In the genomic region with DNA sequence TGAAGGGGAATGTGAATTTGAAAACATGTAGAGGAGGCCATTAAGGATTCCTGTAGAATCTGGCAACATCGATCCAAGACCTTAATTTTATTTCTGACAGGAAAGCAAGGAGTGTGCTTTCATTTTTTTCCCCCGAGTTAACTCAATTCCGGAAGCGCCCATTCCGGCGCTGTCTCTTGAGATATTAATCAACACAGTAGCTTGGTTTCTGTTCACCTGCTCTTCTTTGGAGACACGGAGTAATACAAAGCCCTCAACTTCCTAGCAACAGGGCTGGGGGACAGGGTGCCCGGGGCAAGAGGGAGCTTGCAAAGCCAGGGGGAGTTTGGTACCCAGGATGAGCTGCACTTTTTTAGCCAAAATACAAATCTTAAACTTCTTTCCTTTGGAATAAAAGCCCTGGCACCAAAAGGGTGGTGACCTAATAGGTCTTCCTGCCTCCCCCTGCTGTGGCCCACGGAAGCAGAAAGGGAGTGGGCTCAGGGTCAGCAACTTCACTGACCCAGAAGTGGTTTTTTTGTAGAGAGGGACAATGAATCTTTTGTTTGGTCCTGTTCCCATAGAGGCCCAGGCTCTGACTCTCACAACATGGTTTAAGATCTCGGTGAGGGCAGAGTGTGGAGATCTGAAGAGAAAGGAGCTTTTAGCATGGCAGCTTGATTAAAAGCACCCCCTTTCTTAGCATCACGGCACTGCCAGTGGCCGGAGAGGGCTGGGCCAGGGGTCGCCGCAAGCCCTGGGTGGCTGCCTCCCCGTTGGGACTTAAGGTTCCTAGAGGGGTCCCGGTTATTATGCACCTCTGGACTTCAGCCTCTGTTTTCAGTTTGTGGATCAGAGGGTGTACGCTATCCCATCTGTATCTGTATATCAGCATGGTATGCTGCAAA, we compare ENCODE assay signal across 10 cellular contexts.
DNase-seq lines count a peak whose midpoint lies in the region; ATAC-seq and TF ChIP-seq lines count a peak whose summit lies in the region.
"Had no signal": no experiment of that assay in that cellular context is flagged by ENCODE, and none has a peak within 500 bp of the region (broad histone marks: within the 10 kb centered on the region; RNA-seq: fewer than 3 reads in every experiment).

No MANE protein-coding gene starts in this region.

- H3K9ac ChIP-seq in Loucy (ENCODE audit: low read depth, low read length, poor library complexity, severe bottlenecking) = peak overlapping the region; percentile 47

- intact Hi-C loops in Caco-2 (cut with micrococcal nuclease; ENCODE audit: unreplicated experiment) = no loop called here

- H3K4me1 ChIP-seq in Caco-2 (peaks cover 29% of the 10 kb centered on the region), Loucy (ENCODE audit: insufficient read depth, low read length, poor library complexity, severe bottlenecking) (peaks cover 18% of the 10 kb centered on the region)

- H3K27me3 Mint-ChIP-seq in Caco-2 (ENCODE audit: insufficient read depth, unreplicated experiment) = no peaks in the 10 kb centered on the region
- no peaks in the 10 kb centered on the region for H3K27me3 Mint-ChIP-seq in brain
- no peaks in the 10 kb centered on the region for H3K27me3 Mint-ChIP-seq in natural killer cell treated with Interleukin-12 subunit alpha and Interleukin-12 subunit beta and Interleukin-15 and Interleukin-18, amount 100 ng/mL, for 72 hours

- peak overlapping the region; percentile 39 for H3K4me2 ChIP-seq in Loucy (ENCODE audit: low read depth, low read length, poor library complexity, severe bottlenecking)

- H3K4me3 ChIP-seq in Caco-2 (ENCODE audit: low read depth, low read length) = no peak overlapping the region
- peak overlapping the region; percentile 21 for H3K4me3 ChIP-seq in Loucy (ENCODE audit: low read length, poor library complexity, severe bottlenecking)
- H3K4me3 ChIP-seq: psoas muscle had no signal

- no peaks in the 10 kb centered on the region for H3F3A ChIP-seq in Loucy (ENCODE audit: low read depth)

- H3K27ac Mint-ChIP-seq in Caco-2 (ENCODE audit: unreplicated experiment) (peak overlapping the region; percentile 49), brain (peak overlapping the region; percentile 70 to 95 (median 89))
- peak overlapping the region; percentile 29 to 37 for H3K27ac Mint-ChIP-seq in natural killer cell treated with Interleukin-12 subunit alpha and Interleukin-12 subunit beta and Interleukin-15 and Interleukin-18, amount 100 ng/mL, for 72 hours

- H3K36me3 ChIP-seq in Caco-2 (ENCODE audit: control insufficient read depth, insufficient read depth, low read length) (no peaks in the 10 kb centered on the region), Loucy (ENCODE audit: insufficient read depth, low read length) (peaks cover 51% of the 10 kb centered on the region; the same call in 1 of the 2 replicates)

- H3K4me1 Mint-ChIP-seq in Caco-2 (ENCODE audit: low read depth, unreplicated experiment) = peaks cover 42% of the 10 kb centered on the region
- H3K4me1 Mint-ChIP-seq in brain = peaks cover 83% of the 10 kb centered on the region
- peaks cover 13 to 22% of the 10 kb centered on the region in 2 donors for H3K4me1 Mint-ChIP-seq in natural killer cell treated with Interleukin-12 subunit alpha and Interleukin-12 subunit beta and Interleukin-15 and Interleukin-18, amount 100 ng/mL, for 72 hours (ENCODE audit: low read depth in 2 of 2)

- BruUV-seq in Caco-2 (replicated peaks; lab: Mats Ljungman, UMichigan) = no TSS peak

- H3K27me3 ChIP-seq in Caco-2 (replicated peaks; ENCODE audit: control insufficient read depth, insufficient read depth, low read length) (no peaks in the 10 kb centered on the region), Loucy (ENCODE audit: insufficient read depth, low read length, poor library complexity, severe bottlenecking) (no peaks in the 10 kb centered on the region)

- H3K4me3 Mint-ChIP-seq in Caco-2 (ENCODE audit: unreplicated experiment) = no peak overlapping the region
- H3K4me3 Mint-ChIP-seq in brain = peak overlapping the region; percentile 58 to 76 (median 67)
- H3K4me3 Mint-ChIP-seq in natural killer cell treated with Interleukin-12 subunit alpha and Interleukin-12 subunit beta and Interleukin-15 and Interleukin-18, amount 100 ng/mL, for 72 hours = peak overlapping the region; percentile 49

- H2AFZ ChIP-seq in Loucy (ENCODE audit: low read length) = no peak overlapping the region

- DNase-seq in Caco-2 (no peak), T-helper 9 cell (no peak), omental fat pad (ENCODE audit: low spot score) (no peak)
- no peak for DNase-seq in natural killer cell treated with Interleukin-12 subunit alpha and Interleukin-12 subunit beta and Interleukin-15 and Interleukin-18, amount 100 ng/mL, for 72 hours (ENCODE audit: low spot score)
- DNase-seq: NCI-H446 treated with DMSO at 0.1 percent for 48 hours, psoas muscle had no signal

- no peak for ATAC-seq in natural killer cell treated with Interleukin-12 subunit alpha and Interleukin-12 subunit beta and Interleukin-15 and Interleukin-18, amount 100 ng/mL, for 72 hours
- ATAC-seq in GM18858 (IDR thresholded peaks at IDR 0.05; ENCODE audit: unreplicated experiment) (no peak), omental fat pad (ENCODE audit: low FRiP score) (no peak), HG03108 (IDR thresholded peaks at IDR 0.05; ENCODE audit: unreplicated experiment) (no peak)
- ATAC-seq: psoas muscle had no signal

- H3K9me3 ChIP-seq in Caco-2 = no peaks in the 10 kb centered on the region
- H3K9me3 ChIP-seq in Loucy (ENCODE audit: insufficient read depth, low read depth, low read length) = no peaks in the 10 kb centered on the region
- H3K9me3 ChIP-seq: psoas muscle had no signal

- H3K9me2 ChIP-seq in Loucy (replicated peaks; ENCODE audit: low read depth, low read length) = no peaks in the 10 kb centered on the region

- peaks cover 83% of the 10 kb centered on the region; the same call in 1 of the 2 replicates for H3K79me2 ChIP-seq in Loucy (ENCODE audit: insufficient read depth, low read length)

- TF ChIP-seq CTCF in Caco-2 (IDR thresholded peaks at IDR 0.05; ENCODE audit: insufficient read depth in 1 of 2, low read depth in 1 of 2, low read length in 1 of 2, severe bottlenecking in 1 of 2, unreplicated experiment in 1 of 2) (no peak), Loucy (conservative IDR thresholded peaks at IDR 0.05; ENCODE audit: low read length) (no peak), brain (conservative IDR thresholded peaks at IDR 0.05) (no peak), omental fat pad (IDR thresholded peaks at IDR 0.05) (no peak)

- peaks cover 14% of the 10 kb centered on the region for H4K20me1 ChIP-seq in Loucy (ENCODE audit: insufficient read depth, low read length, poor library complexity, severe bottlenecking)

- CTCF ChIA-PET in Caco-2 (lab: Charles Lee) = interaction anchor here (1.2 kb wide), 1 partner anchor 295 kb away, joined by 4 read pairs; no protein-coding TSS in a partner anchor

- H3K9me3 Mint-ChIP-seq in Caco-2 (ENCODE audit: unreplicated experiment) (no peaks in the 10 kb centered on the region), brain (no peaks in the 10 kb centered on the region)
- no peaks in the 10 kb centered on the region for H3K9me3 Mint-ChIP-seq in natural killer cell treated with Interleukin-12 subunit alpha and Interleukin-12 subunit beta and Interleukin-15 and Interleukin-18, amount 100 ng/mL, for 72 hours

- peaks cover 63% of the 10 kb centered on the region for H3K36me3 Mint-ChIP-seq in Caco-2 (ENCODE audit: insufficient read depth, unreplicated experiment)
- H3K36me3 Mint-ChIP-seq in brain = no peaks in the 10 kb centered on the region
- H3K36me3 Mint-ChIP-seq in natural killer cell treated with Interleukin-12 subunit alpha and Interleukin-12 subunit beta and Interleukin-15 and Interleukin-18, amount 100 ng/mL, for 72 hours = no peaks in the 10 kb centered on the region

- POLR2A ChIA-PET in Caco-2 (lab: Charles Lee) = interaction anchor here (0.5 kb wide), 1 partner anchor 10 kb away, joined by 5 read pairs; no protein-coding TSS in a partner anchor

Comparison
In these comparisons a context has a peak if more than half of its experiments do, and no peak if none do; other contexts are left out.
1. H3K27ac Mint-ChIP-seq: peak in every context shown above with its lines; median percentile 89 in brain; 49 in Caco-2; 33 in natural killer cell treated with Interleukin-12 subunit alpha and Interleukin-12 subunit beta and Interleukin-15 and Interleukin-18, amount 100 ng/mL, for 72 hours.